Comparison of ENCODE assay signal across 19 cellular contexts in the genomic region with DNA sequence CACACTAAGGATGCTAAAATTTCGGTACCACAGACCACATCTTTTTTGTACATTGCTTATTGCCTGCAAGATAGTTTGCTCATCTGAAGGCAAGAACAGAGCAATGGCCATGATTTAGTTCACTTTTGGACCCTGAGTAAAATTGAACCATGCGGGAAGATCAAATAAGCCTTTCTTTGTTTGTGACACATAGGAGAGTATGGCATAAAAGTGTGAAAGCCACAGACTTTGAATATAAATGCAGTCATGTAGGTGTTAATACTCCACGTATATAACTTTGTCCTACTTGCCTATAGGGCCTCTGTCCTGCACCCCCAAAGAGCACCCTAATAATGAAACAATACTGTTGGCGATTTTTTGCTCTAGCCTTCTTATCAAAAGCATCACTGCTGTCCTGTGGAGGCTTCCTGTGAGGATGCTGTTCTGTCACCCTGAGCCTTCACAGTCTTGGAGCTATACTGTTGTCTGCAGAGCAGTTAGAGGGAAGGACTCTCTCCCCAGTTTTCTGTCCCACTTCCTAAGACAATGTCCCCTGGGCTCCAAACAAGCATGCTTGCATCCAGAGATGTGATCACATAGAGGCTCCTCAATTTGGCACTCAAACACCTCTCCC. TPM values are rescaled to one million over a fixed set of nuclear protein-coding genes. Genes with fewer than 3 reads are reported as not detected.
"Had no signal": no experiment of that assay in that cellular context is flagged by ENCODE, and none has a peak within 500 bp of the region (broad histone marks: within the 10 kb centered on the region; RNA-seq: fewer than 3 reads in every experiment).

No MANE protein-coding gene starts in this region.

- H3K9me3 Mint-ChIP-seq: activated B cell treated with CpG ODN at 0.5 μM for 24 hours, brain, endodermal cell, neural progenitor cell had no signal

- H3K4me1 Mint-ChIP-seq: brain, endodermal cell had no signal

- H3K9ac ChIP-seq: neural progenitor cell had no signal

- H3K27ac Mint-ChIP-seq: activated B cell treated with CpG ODN at 0.5 μM for 24 hours, brain, endodermal cell, neural progenitor cell, T-helper 17 cell had no signal

- H3K27ac ChIP-seq: hepatocyte, neural progenitor cell, ovary, thyroid gland, uterus had no signal

- H3K4me3 Mint-ChIP-seq: activated B cell treated with CpG ODN at 0.5 μM for 24 hours, brain, endodermal cell, neural progenitor cell, T-helper 17 cell had no signal

- DNase-seq: activated B cell treated with CpG ODN at 0.5 μM for 24 hours; activated CD4-positive, alpha-beta T cell treated with anti-CD3 and anti-CD28 coated beads, Interleukin-2, amount 50 U/mL, for 4 hours; activated naive CD4-positive, alpha-beta T cell; amygdala; dermis blood vessel endothelial cell; endodermal cell; erythroblast; kidney; left ventricle myocardium superior; mesenchymal stem cell; ovary; stimulated activated CD4-positive, alpha-beta T cell treated with anti-CD3 and anti-CD28 coated beads, Interleukin-4, amount 100 ng/mL, for 1 hour; stimulated activated CD8-positive, alpha-beta memory T cell treated with anti-CD3 and anti-CD28 coated beads, Interleukin-4, amount 100 ng/mL, for 48 hours; T-helper 17 cell; thyroid gland; uterus had no signal

- H3K27me3 ChIP-seq: hepatocyte, neural progenitor cell, ovary, thyroid gland, uterus had no signal

- H3K4me1 ChIP-seq: neural progenitor cell, thyroid gland, uterus had no signal

- H3K9me3 ChIP-seq: ovary, thyroid gland, uterus had no signal

- H3K27me3 Mint-ChIP-seq: activated B cell treated with CpG ODN at 0.5 μM for 24 hours had no signal

- ATAC-seq: left ventricle myocardium superior, T-helper 17 cell had no signal

- H3K36me3 Mint-ChIP-seq: brain, neural progenitor cell had no signal

- H3K36me3 ChIP-seq: neural progenitor cell, ovary, thyroid gland, uterus had no signal

- H3K4me3 ChIP-seq: hepatocyte, neural progenitor cell, ovary, thyroid gland, uterus had no signal

RNA-seq across cellular contexts. Expression of a gene that starts 10.2 kb away (rescaled TPM):
- total RNA-seq: endodermal cell, left ventricle myocardium superior, T-helper 17 cell had no signal
